23 cellular contexts compared by ENCODE assay signal in the genomic region with DNA sequence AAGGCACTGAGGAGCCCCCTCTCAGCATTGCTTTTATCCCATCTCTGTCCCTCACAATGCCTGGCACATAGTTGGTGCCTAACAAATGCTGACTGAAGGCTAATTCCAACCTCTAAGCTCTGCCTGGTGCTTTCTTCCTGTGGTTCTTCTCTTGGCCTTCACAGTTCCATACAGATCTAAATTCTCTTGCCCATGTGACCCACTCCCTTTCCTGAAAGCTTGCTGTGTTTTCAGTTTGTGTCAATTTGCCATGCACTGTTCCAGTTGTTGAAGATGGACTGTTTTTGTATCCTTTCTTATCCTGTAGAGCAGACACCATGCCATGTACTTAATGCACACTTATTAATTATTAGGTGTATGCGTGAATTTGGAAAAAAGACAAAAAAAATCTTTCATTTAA.
"Had no signal": no experiment of that assay in that cellular context is flagged by ENCODE, and none has a peak within 500 bp of the region (broad histone marks: within the 10 kb centered on the region; RNA-seq: fewer than 3 reads in every experiment).

No MANE protein-coding gene starts in this region.

- H3K36me3 ChIP-seq: esophagus muscularis mucosa, left ventricle myocardium inferior, lower lobe of right lung, pancreas, stomach, thoracic aorta, transverse colon had no signal

- H3K4me1 ChIP-seq: esophagus muscularis mucosa, left ventricle myocardium inferior, pancreas, transverse colon had no signal

- H3K27me3 Mint-ChIP-seq: naive B cell had no signal

- H3K27ac ChIP-seq: epithelial cell of prostate, esophagus muscularis mucosa, left ventricle myocardium inferior, lower lobe of right lung, pancreas, thoracic aorta, transverse colon had no signal

- FAIRE-seq: endometrium, kidney, pancreas, small intestine had no signal

- H3K9me3 ChIP-seq: esophagus muscularis mucosa, pancreas, thoracic aorta had no signal

- H3K27ac Mint-ChIP-seq: naive B cell, progenitor cell of endocrine pancreas had no signal

- H3K4me3 ChIP-seq: esophagus muscularis mucosa, left ventricle myocardium inferior, lower lobe of right lung, pancreas, stomach, thoracic aorta, transverse colon had no signal

- ATAC-seq: left cardiac atrium, lower lobe of right lung, pancreas, right cardiac atrium had no signal

- H3K27me3 ChIP-seq: esophagus muscularis mucosa, pancreas, stomach, transverse colon had no signal

- H3K4me3 Mint-ChIP-seq: naive B cell had no signal

- DNase-seq: cortex of kidney; effector memory CD4-positive, alpha-beta T cell; foreskin fibroblast; kidney; left cardiac atrium; left ventricle myocardium inferior; lower lobe of right lung; mesenchymal stem cell; naive B cell; occipital lobe; pancreas; right cardiac atrium; small intestine; stimulated activated CD4-positive, alpha-beta T cell treated with anti-CD3 and anti-CD28 coated beads, Interleukin-12 subunit alpha, Interleukin-12 subunit beta, amount 100 ng/mL, for 4 hours; stimulated activated naive CD4-positive, alpha-beta T cell; stomach; substantia nigra; transverse colon had no signal
